36 cellular contexts compared by ENCODE assay signal in genomic region chr1:198925575-198925974, GRCh38.
A peak's percentile ranks its signal among the peaks of the same experiment; 100 is the strongest.
DNase-seq lines count a peak whose midpoint lies in the region; ATAC-seq and TF ChIP-seq lines count a peak whose summit lies in the region.
"Had no signal": no experiment of that assay in that cellular context is flagged by ENCODE, and none has a peak within 500 bp of the region (broad histone marks: within the 10 kb centered on the region; RNA-seq: fewer than 3 reads in every experiment).

No MANE protein-coding gene starts in this region.

- no peak overlapping the region for H3K4me3 ChIP-seq in suprapubic skin
- H3K4me3 ChIP-seq: ascending aorta, HAP-1, heart left ventricle, tibial artery had no signal

- H3K27me3 ChIP-seq in suprapubic skin, result no peaks in the 10 kb centered on the region
- H3K27me3 ChIP-seq: ascending aorta, heart left ventricle, tibial artery had no signal

- peaks cover 70% of the 10 kb centered on the region for H3K4me1 Mint-ChIP-seq in activated naive CD8-positive, alpha-beta T cell (ENCODE audit: low read depth)
- H3K4me1 Mint-ChIP-seq in activated naive CD8-positive, alpha-beta T cell treated with anti-CD3 and anti-CD28 coated beads for 36 hours, result peaks cover 61% of the 10 kb centered on the region
- H3K4me1 Mint-ChIP-seq in activated T-helper 2 cell treated with anti-CD3 and anti-CD28 coated beads, Interferon-gamma antibody, Interleukin-2, Interleukin-4, amounts not matched to agents 10 μg/mL and 5 μg/mL and 100 μg/mL, durations not matched to agents 14 hours and 24 hours and 36 hours (ENCODE audit: low read depth), result peaks cover 64% of the 10 kb centered on the region

- no peaks in the 10 kb centered on the region for H3K4me1 ChIP-seq in suprapubic skin
- H3K4me1 ChIP-seq: ascending aorta, tibial artery had no signal

- no peak for TF ChIP-seq EP300 in suprapubic skin (IDR thresholded peaks at IDR 0.05)

- H3K9me3 Mint-ChIP-seq in activated naive CD8-positive, alpha-beta T cell (ENCODE audit: low read depth), result no peaks in the 10 kb centered on the region
- peaks cover 5% of the 10 kb centered on the region for H3K9me3 Mint-ChIP-seq in activated naive CD8-positive, alpha-beta T cell treated with anti-CD3 and anti-CD28 coated beads for 36 hours
- H3K9me3 Mint-ChIP-seq in activated T-helper 2 cell treated with anti-CD3 and anti-CD28 coated beads, Interferon-gamma antibody, Interleukin-2, Interleukin-4, amounts not matched to agents 10 μg/mL and 5 μg/mL and 100 μg/mL, durations not matched to agents 14 hours and 24 hours and 36 hours, result no peaks in the 10 kb centered on the region
- H3K9me3 Mint-ChIP-seq: activated naive CD4-positive, alpha-beta T cell treated with anti-CD3 and anti-CD28 coated beads, Interleukin-2, amount 50 U/mL, for 24 hours; activated T-helper 17 cell treated with anti-CD3 and anti-CD28 coated beads, Interleukin-2, amount 50 U/mL, for 72 hours; dendritic cell treated with granulocyte-macrophage colony-stimulating factor and Interleukin-4, amounts not matched to agents 40 ng/mL and 50 ng/mL, for 4 days; endodermal cell; naive thymus-derived CD4-positive, alpha-beta T cell; stimulated activated naive CD8-positive, alpha-beta T cell treated with anti-CD3 and anti-CD28 coated beads, Interleukin-15, Interleukin-2, amounts not matched to agents 100 ng/mL and 50 ng/mL, for 24 hours had no signal

- no peaks in the 10 kb centered on the region for H3K9me3 ChIP-seq in suprapubic skin
- H3K9me3 ChIP-seq: ascending aorta, HAP-1, heart left ventricle, tibial artery had no signal

- ATAC-seq in HG02870 (IDR thresholded peaks at IDR 0.05; ENCODE audit: unreplicated experiment), result peak; percentile 25
- ATAC-seq in GM21723 (IDR thresholded peaks at IDR 0.05; ENCODE audit: unreplicated experiment), result no peak
- ATAC-seq: activated T-helper 17 cell treated with anti-CD3 and anti-CD28 coated beads, Interleukin-2, amount 50 U/mL, for 72 hours; esophagus mucosa; heart left ventricle; naive thymus-derived CD4-positive, alpha-beta T cell had no signal

- peaks cover 2% of the 10 kb centered on the region for H3K36me3 Mint-ChIP-seq in activated naive CD8-positive, alpha-beta T cell
- peaks cover 9% of the 10 kb centered on the region for H3K36me3 Mint-ChIP-seq in activated naive CD8-positive, alpha-beta T cell treated with anti-CD3 and anti-CD28 coated beads for 36 hours
- peaks cover 28% of the 10 kb centered on the region for H3K36me3 Mint-ChIP-seq in activated T-helper 2 cell treated with anti-CD3 and anti-CD28 coated beads, Interferon-gamma antibody, Interleukin-2, Interleukin-4, amounts not matched to agents 10 μg/mL and 5 μg/mL and 100 μg/mL, durations not matched to agents 14 hours and 24 hours and 36 hours (ENCODE audit: low read depth)
- H3K36me3 Mint-ChIP-seq: activated naive CD4-positive, alpha-beta T cell treated with anti-CD3 and anti-CD28 coated beads, Interleukin-2, amount 50 U/mL, for 24 hours had no signal

- TF ChIP-seq POLR2A in suprapubic skin (IDR thresholded peaks at IDR 0.05), result no peak

- no peaks in the 10 kb centered on the region for H3K36me3 ChIP-seq in suprapubic skin
- H3K36me3 ChIP-seq: ascending aorta, HAP-1, heart left ventricle, tibial artery had no signal

- H3K27me3 Mint-ChIP-seq in activated naive CD8-positive, alpha-beta T cell, result no peaks in the 10 kb centered on the region
- no peaks in the 10 kb centered on the region for H3K27me3 Mint-ChIP-seq in activated naive CD8-positive, alpha-beta T cell treated with anti-CD3 and anti-CD28 coated beads for 36 hours
- no peaks in the 10 kb centered on the region for H3K27me3 Mint-ChIP-seq in activated T-helper 2 cell treated with anti-CD3 and anti-CD28 coated beads, Interferon-gamma antibody, Interleukin-2, Interleukin-4, amounts not matched to agents 10 μg/mL and 5 μg/mL and 100 μg/mL, durations not matched to agents 14 hours and 24 hours and 36 hours (ENCODE audit: low read depth)
- H3K27me3 Mint-ChIP-seq: activated naive CD4-positive, alpha-beta T cell treated with anti-CD3 and anti-CD28 coated beads, Interleukin-2, amount 50 U/mL, for 24 hours; activated T-helper 17 cell treated with anti-CD3 and anti-CD28 coated beads, Interleukin-2, amount 50 U/mL, for 72 hours; dendritic cell treated with granulocyte-macrophage colony-stimulating factor and Interleukin-4, amounts not matched to agents 40 ng/mL and 50 ng/mL, for 4 days; naive thymus-derived CD4-positive, alpha-beta T cell; stimulated activated naive CD8-positive, alpha-beta T cell treated with anti-CD3 and anti-CD28 coated beads, Interleukin-15, Interleukin-2, amounts not matched to agents 100 ng/mL and 50 ng/mL, for 24 hours had no signal

- no peak for TF ChIP-seq CTCF in suprapubic skin (IDR thresholded peaks at IDR 0.05)

- no peak overlapping the region for H3K4me3 Mint-ChIP-seq in activated naive CD8-positive, alpha-beta T cell
- no peak overlapping the region for H3K4me3 Mint-ChIP-seq in activated naive CD8-positive, alpha-beta T cell treated with anti-CD3 and anti-CD28 coated beads for 36 hours
- H3K4me3 Mint-ChIP-seq in activated T-helper 2 cell treated with anti-CD3 and anti-CD28 coated beads, Interferon-gamma antibody, Interleukin-2, Interleukin-4, amounts not matched to agents 10 μg/mL and 5 μg/mL and 100 μg/mL, durations not matched to agents 14 hours and 24 hours and 36 hours (ENCODE audit: low read depth), result no peak overlapping the region
- H3K4me3 Mint-ChIP-seq: activated naive CD4-positive, alpha-beta T cell treated with anti-CD3 and anti-CD28 coated beads, Interleukin-2, amount 50 U/mL, for 24 hours; activated T-helper 17 cell treated with anti-CD3 and anti-CD28 coated beads, Interleukin-2, amount 50 U/mL, for 72 hours; dendritic cell treated with granulocyte-macrophage colony-stimulating factor and Interleukin-4, amounts not matched to agents 40 ng/mL and 50 ng/mL, for 4 days; endodermal cell; stimulated activated naive CD8-positive, alpha-beta T cell treated with anti-CD3 and anti-CD28 coated beads, Interleukin-15, Interleukin-2, amounts not matched to agents 100 ng/mL and 50 ng/mL, for 24 hours had no signal

- peak overlapping the region; percentile 46 for H3K27ac Mint-ChIP-seq in activated naive CD8-positive, alpha-beta T cell
- no peak overlapping the region for H3K27ac Mint-ChIP-seq in activated naive CD8-positive, alpha-beta T cell treated with anti-CD3 and anti-CD28 coated beads for 36 hours
- H3K27ac Mint-ChIP-seq in activated T-helper 2 cell treated with anti-CD3 and anti-CD28 coated beads, Interferon-gamma antibody, Interleukin-2, Interleukin-4, amounts not matched to agents 10 μg/mL and 5 μg/mL and 100 μg/mL, durations not matched to agents 14 hours and 24 hours and 36 hours, result peak overlapping the region; percentile 33
- H3K27ac Mint-ChIP-seq: activated T-helper 17 cell treated with anti-CD3 and anti-CD28 coated beads, Interleukin-2, amount 50 U/mL, for 72 hours; dendritic cell treated with granulocyte-macrophage colony-stimulating factor and Interleukin-4, amounts not matched to agents 40 ng/mL and 50 ng/mL, for 4 days; endodermal cell; stimulated activated naive CD8-positive, alpha-beta T cell treated with anti-CD3 and anti-CD28 coated beads, Interleukin-15, Interleukin-2, amounts not matched to agents 100 ng/mL and 50 ng/mL, for 24 hours had no signal

- intact Hi-C loops in activated T-helper 2 cell treated with anti-CD3 and anti-CD28 coated beads, Interferon-gamma antibody, Interleukin-2, Interleukin-4, amounts not matched to agents 10 μg/mL and 5 μg/mL and 100 μg/mL, durations not matched to agents 14 hours and 24 hours and 36 hours (cut with micrococcal nuclease), result loop anchor here (10.0 kb wide), 2 partner anchors 151 to 401 kb away; no protein-coding TSS in a partner anchor

- DNase-seq in activated naive CD8-positive, alpha-beta T cell treated with anti-CD3 and anti-CD28 coated beads for 36 hours, result no peak
- DNase-seq in activated T-helper 2 cell treated with anti-CD3 and anti-CD28 coated beads, Interferon-gamma antibody, Interleukin-2, Interleukin-4, amounts not matched to agents 10 μg/mL and 5 μg/mL and 100 μg/mL, durations not matched to agents 14 hours and 24 hours and 36 hours (ENCODE audit: low spot score), result no peak
- no peak for DNase-seq in GM19240 (ENCODE audit: insufficient read length, low spot score)
- DNase-seq in suprapubic skin (ENCODE audit: low spot score in 2 of 2), result no peak
- DNase-seq: ACHN; activated CD4-positive, alpha-beta T cell treated with anti-CD3 and anti-CD28 coated beads, Interleukin-2, amount 50 U/mL, for 1 hour; caudate nucleus; COR-L47; DMS53; endodermal cell; foreskin fibroblast; GDM1; heart left ventricle; KBM-7; midbrain; naive thymus-derived CD4-positive, alpha-beta T cell; NCI-H146; NCI-H2107; NCI-H446 treated with DMSO at 0.1 percent for 48 hours; NCI-H82; occipital lobe; stimulated activated CD4-positive, alpha-beta T cell treated with anti-CD3 and anti-CD28 coated beads, Interleukin-15, amount 100 ng/mL, for 24 hours; T-helper 9 cell; tibial artery had no signal

- no peak overlapping the region for H3K27ac ChIP-seq in suprapubic skin
- H3K27ac ChIP-seq: ascending aorta, RWPE1, tibial artery, VCaP had no signal
